ENCODE assay signal across 6 cellular contexts in the genomic region with DNA sequence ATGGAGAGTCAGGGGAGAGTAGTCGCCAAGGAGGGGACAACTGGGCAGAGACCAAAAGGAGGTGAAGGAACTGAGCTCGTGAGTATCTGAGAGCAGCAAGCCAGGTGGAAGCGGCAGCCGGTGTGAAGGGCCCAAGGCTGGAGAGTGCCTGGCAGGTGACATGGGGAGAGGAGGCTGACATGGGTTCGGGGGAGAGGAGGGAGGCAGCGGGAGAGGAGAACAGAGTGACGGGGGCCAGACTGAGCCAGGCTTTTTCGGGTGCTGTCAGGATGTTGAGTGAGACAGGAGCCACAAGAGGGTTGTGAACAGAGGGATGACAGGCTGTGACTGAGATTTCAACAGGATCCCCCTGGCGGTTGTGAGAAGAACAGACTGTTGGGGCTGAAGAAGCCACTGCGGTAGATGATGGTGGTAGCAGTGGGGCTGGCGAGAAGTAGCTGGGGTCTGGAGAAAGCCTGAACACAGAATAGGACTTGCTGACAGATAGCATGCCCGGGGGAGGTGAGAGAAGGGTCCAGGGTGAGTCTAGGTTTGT. TPM values are rescaled to one million over a fixed set of nuclear protein-coding genes. Genes with fewer than 3 reads are reported as not detected.
DNase-seq lines count a peak whose midpoint lies in the region; ATAC-seq, FAIRE-seq and TF ChIP-seq lines count a peak whose summit lies in the region.

No MANE protein-coding gene starts in this region.

- no peak for FAIRE-seq in endothelial cell of umbilical vein (lab: Jason Lieb, UNC)

- DNase-seq in A673 (ENCODE audit: low spot score): peak; percentile 71
- DNase-seq in KBM-7: peak; percentile 73
- no peak for DNase-seq in endothelial cell of umbilical vein (ENCODE audit: low read depth, low spot score)
- no peak for DNase-seq in NCI-H774 (lab: John Stamatoyannopoulos, UW)
- DNase-seq in COLO668 (lab: John Stamatoyannopoulos, UW; ENCODE audit: unreplicated experiment): no peak

- no peak for TF ChIP-seq POLR2A in endothelial cell of umbilical vein (IDR thresholded peaks at IDR 0.05; ENCODE audit: low read depth, low read length)

- H3K4me1 ChIP-seq in A673 (ENCODE audit: insufficient read depth, low read length, poor library complexity, severe bottlenecking): no peaks in the 10 kb centered on the region
- H3K4me1 ChIP-seq in endothelial cell of umbilical vein (ENCODE audit: control insufficient read depth, extremely low read depth, insufficient read depth, low read length): peaks cover 9% of the 10 kb centered on the region

- BruUV-seq in A673 (replicated peaks; lab: Mats Ljungman, UMichigan): no TSS peak
- BruUV-seq in endothelial cell of umbilical vein (replicated peaks; lab: Mats Ljungman, UMichigan): no TSS peak

- dilution Hi-C loops in endothelial cell of umbilical vein (cut with MboI; ENCODE audit: extremely low pct_ligation_motif_present, low sequenced_read_pairs): no loop called here

- H3K9ac ChIP-seq in endothelial cell of umbilical vein (replicated peaks; ENCODE audit: extremely low read depth, insufficient read depth, low read length): no peak overlapping the region

- no peaks in the 10 kb centered on the region for H3K9me1 ChIP-seq in endothelial cell of umbilical vein (replicated peaks; ENCODE audit: control insufficient read depth, extremely low read depth, insufficient read depth, low read length)

- CTCF ChIA-PET in A673 (lab: Charles Lee): interaction anchor here (0.6 to 1.6 kb wide), 5 partner anchors 36 to 147 kb away, joined by 3 to 5 read pairs (median 4); a partner anchor contains a TSS
- CTCF ChIA-PET in endothelial cell of umbilical vein (lab: Charles Lee): interaction anchor here (0.6 to 2.2 kb wide), 13 partner anchors 14 to 147 kb away, joined by 3 to 13 read pairs (median 6); no protein-coding TSS in a partner anchor

- no peaks in the 10 kb centered on the region for H4K20me1 ChIP-seq in endothelial cell of umbilical vein (replicated peaks; ENCODE audit: control insufficient read depth, extremely low read depth, insufficient read depth, low read length)

- H3K36me3 ChIP-seq in A673 (ENCODE audit: insufficient read depth, low read length, poor library complexity, severe bottlenecking) (peaks cover 17% of the 10 kb centered on the region), endothelial cell of umbilical vein (ENCODE audit: control insufficient read depth in 2 of 2, extremely low read depth in 1 of 2, insufficient read depth in 2 of 2, low read length in 2 of 2) (peaks cover 0 to 2% of the 10 kb centered on the region in 2 experiments)

- H2AFZ ChIP-seq in endothelial cell of umbilical vein (ENCODE audit: low read depth, low read length): no peak overlapping the region

- H3K4me2 ChIP-seq in endothelial cell of umbilical vein (ENCODE audit: insufficient read depth, low read length): no peak overlapping the region

- intact Hi-C loops in A673 (cut with micrococcal nuclease; ENCODE audit: unreplicated experiment) (loop anchor here (1.0 to 5.0 kb wide), 4 partner anchors 82 to 451 kb away; a partner anchor contains a TSS), endothelial cell of umbilical vein (cut with micrococcal nuclease) (loop anchor here (1.0 to 5.0 kb wide), 3 partner anchors 82 to 147 kb away; no protein-coding TSS in a partner anchor)

- H3K4me3 ChIP-seq in A673 (ENCODE audit: low read depth, low read length, poor library complexity, severe bottlenecking) (no peak overlapping the region), endothelial cell of umbilical vein (replicated peaks in 1 of 3; ENCODE audit: insufficient read depth in 1 of 3, low read depth in 1 of 3, low read length in 3 of 3) (no peak overlapping the region)

- POLR2A ChIA-PET in A673 (lab: Charles Lee; ENCODE audit: low non-redundant PET): interaction anchor here (0.5 kb wide), 1 partner anchor 332 kb away, joined by 5 read pairs; no protein-coding TSS in a partner anchor
- POLR2A ChIA-PET in endothelial cell of umbilical vein (lab: Charles Lee): no interaction called here

- H3K9me3 ChIP-seq in A673 (ENCODE audit: low read depth, low read length, poor library complexity, severe bottlenecking) (no peaks in the 10 kb centered on the region), endothelial cell of umbilical vein (replicated peaks; ENCODE audit: control insufficient read depth, insufficient read depth, low read length) (no peaks in the 10 kb centered on the region)

- ATAC-seq in GM19023 (IDR thresholded peaks at IDR 0.05; ENCODE audit: unreplicated experiment): no peak

- in situ Hi-C loops in KBM-7 (cut with MboI; ENCODE audit: low pct_unique_long_range_greater_than_20kb, low sequenced_read_pairs): loop anchor here (10.0 kb wide), 1 partner anchor 80 kb away; a partner anchor contains a TSS

- no peak overlapping the region for H3K27ac ChIP-seq in A673 (ENCODE audit: low read depth, low read length, poor library complexity, severe bottlenecking)
- no peak overlapping the region for H3K27ac ChIP-seq in endothelial cell of umbilical vein (ENCODE audit: insufficient read depth, low read depth, low read length)

- TF ChIP-seq CTCF in A673 (conservative IDR thresholded peaks at IDR 0.05; ENCODE audit: low read depth, low read length) (peak; percentile 58), endothelial cell of umbilical vein (IDR thresholded peaks at IDR 0.05; ENCODE audit: extremely low read depth in 1 of 2, insufficient read depth in 1 of 2, low read depth in 1 of 2, low read length in 2 of 2) (peak; percentile 21 to 42)

- peaks cover 10% of the 10 kb centered on the region for H3K79me2 ChIP-seq in endothelial cell of umbilical vein (ENCODE audit: control insufficient read depth, insufficient read depth, low read length)

- no peaks in the 10 kb centered on the region for H3K27me3 ChIP-seq in A673 (replicated peaks; ENCODE audit: insufficient read depth, low read depth, low read length, poor library complexity)
- H3K27me3 ChIP-seq in endothelial cell of umbilical vein (ENCODE audit: control insufficient read depth in 2 of 2, insufficient read depth in 2 of 2, low read length in 2 of 2): no peaks in the 10 kb centered on the region

TF ChIP-seq in endothelial cell of umbilical vein, 7 proteins besides CTCF, POLR2A, EP300 and RAD21:
- no peak for TF ChIP-seq POLR2AphosphoS5 (IDR thresholded peaks at IDR 0.05; ENCODE audit: insufficient read depth, low read depth, low read length)
- TF ChIP-seq FOS (IDR thresholded peaks at IDR 0.05; ENCODE audit: borderline replicate concordance, insufficient read depth, low read length): no peak
- TF ChIP-seq, protein P1, sequence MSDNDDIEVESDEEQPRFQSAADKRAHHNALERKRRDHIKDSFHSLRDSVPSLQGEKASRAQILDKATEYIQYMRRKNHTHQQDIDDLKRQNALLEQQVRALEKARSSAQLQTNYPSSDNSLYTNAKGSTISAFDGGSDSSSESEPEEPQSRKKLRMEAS (IDR thresholded peaks at IDR 0.05; ENCODE audit: insufficient read depth, insufficient read length): no peak
- no peak for TF ChIP-seq MYC (IDR thresholded peaks at IDR 0.05; ENCODE audit: low read depth, low read length)
- no peak for TF ChIP-seq GATA2 (IDR thresholded peaks at IDR 0.05; ENCODE audit: insufficient read depth, insufficient read length, low read depth, low read length)
- no peak for TF ChIP-seq EZH2 (IDR thresholded peaks at IDR 0.05; ENCODE audit: borderline replicate concordance, low read depth, low read length, severe bottlenecking)
- no peak for TF ChIP-seq JUN (IDR thresholded peaks at IDR 0.05; ENCODE audit: borderline replicate concordance, insufficient read depth, insufficient read length, low read depth)

RNA-seq across cellular contexts. Expression of a gene that starts 5.7 kb away (rescaled TPM):
- total RNA-seq in A673 (2021) (47.6 and 49.7 TPM in 2 replicates), endothelial cell of umbilical vein (27.5 and 28.7 TPM in 2 replicates)
- 18.3 and 21.0 TPM in 2 replicates for polyA plus RNA-seq in endothelial cell of umbilical vein
- 12.1 and 15.2 TPM in 2 replicates for polyA plus RNA-seq in endothelial cell of umbilical vein (2011; cell fraction: cytosol; rRNA removed)
- polyA plus RNA-seq in endothelial cell of umbilical vein (2011; cell fraction: nucleus; rRNA removed): 9.7 and 9.8 TPM in 2 replicates
- polyA plus RNA-seq in endothelial cell of umbilical vein (2012): 15.9 and 19.6 TPM in 2 replicates
- 11.5 and 16.5 TPM in 2 replicates for polyA minus RNA-seq in endothelial cell of umbilical vein
- 32.8 TPM for polyA minus RNA-seq in endothelial cell of umbilical vein (2011; cell fraction: cytosol; rRNA and poly(A)+ RNA removed)
- polyA minus RNA-seq in endothelial cell of umbilical vein (2011; cell fraction: nucleus; rRNA and poly(A)+ RNA removed): 7.5 and 9.6 TPM in 2 replicates

RNA-seq across cellular contexts. Expression of a gene that starts 14.4 kb away (rescaled TPM):
- total RNA-seq in A673 (2021): 88.1 and 110 TPM in 2 replicates
- total RNA-seq in endothelial cell of umbilical vein: 91.2 and 95.7 TPM in 2 replicates
- 153 and 164 TPM in 2 replicates for polyA plus RNA-seq in endothelial cell of umbilical vein
- polyA plus RNA-seq in endothelial cell of umbilical vein (2011; cell fraction: cytosol; rRNA removed): 87.8 and 115 TPM in 2 replicates
- 45.8 and 62.3 TPM in 2 replicates for polyA plus RNA-seq in endothelial cell of umbilical vein (2011; cell fraction: nucleus; rRNA removed)
- polyA plus RNA-seq in endothelial cell of umbilical vein (2012): 131 and 133 TPM in 2 replicates
- 32.0 and 35.6 TPM in 2 replicates for polyA minus RNA-seq in endothelial cell of umbilical vein
- polyA minus RNA-seq in endothelial cell of umbilical vein (2011; cell fraction: cytosol; rRNA and poly(A)+ RNA removed): 102 TPM
- 22.1 and 30.6 TPM in 2 replicates for polyA minus RNA-seq in endothelial cell of umbilical vein (2011; cell fraction: nucleus; rRNA and poly(A)+ RNA removed)

RNA-seq across cellular contexts. Expression of a gene that starts 14.9 kb away (rescaled TPM):
- total RNA-seq in A673 (2021) (1.9 and 2.3 TPM in 2 replicates), endothelial cell of umbilical vein (1.00 and 1.9 TPM in 2 replicates)
- 0.62 and 0.69 TPM in 2 replicates for polyA plus RNA-seq in endothelial cell of umbilical vein
- polyA plus RNA-seq in endothelial cell of umbilical vein (2011; cell fraction: cytosol; rRNA removed): 0.30 and 0.43 TPM in 2 replicates
- polyA plus RNA-seq in endothelial cell of umbilical vein (2011; cell fraction: nucleus; rRNA removed): 0.61 and 1.1 TPM in 2 replicates
- 1.5 and 5.0 TPM in 2 replicates for polyA plus RNA-seq in endothelial cell of umbilical vein (2012)
- polyA minus RNA-seq in endothelial cell of umbilical vein: 1.00 and 1.3 TPM in 2 replicates
- not detected for polyA minus RNA-seq in endothelial cell of umbilical vein (2011; cell fraction: cytosol; rRNA and poly(A)+ RNA removed)
- polyA minus RNA-seq in endothelial cell of umbilical vein (2011; cell fraction: nucleus; rRNA and poly(A)+ RNA removed): 0.43 and 0.72 TPM in 2 replicates

RNA-seq across cellular contexts. Expression of a gene that starts 25.0 kb away (rescaled TPM):
- total RNA-seq in A673 (2021): 8.1 and 9.2 TPM in 2 replicates
- not detected in 2 replicates for total RNA-seq in endothelial cell of umbilical vein
- polyA plus RNA-seq in endothelial cell of umbilical vein: not detected in 2 replicates
- 0.05 TPM in 1 of 2 replicates, not detected in the other for polyA plus RNA-seq in endothelial cell of umbilical vein (2011; cell fraction: cytosol; rRNA removed)
- not detected in 2 replicates for polyA plus RNA-seq in endothelial cell of umbilical vein (2011; cell fraction: nucleus; rRNA removed)
- 0.09 and 0.20 TPM in 2 replicates for polyA plus RNA-seq in endothelial cell of umbilical vein (2012)
- polyA minus RNA-seq in endothelial cell of umbilical vein: not detected in 2 replicates
- not detected for polyA minus RNA-seq in endothelial cell of umbilical vein (2011; cell fraction: cytosol; rRNA and poly(A)+ RNA removed)
- not detected in 2 replicates for polyA minus RNA-seq in endothelial cell of umbilical vein (2011; cell fraction: nucleus; rRNA and poly(A)+ RNA removed)

Comparison
In these comparisons a context has a peak if more than half of its experiments do, and no peak if none do; other contexts are left out.
1. DNase-seq: peak in A673 (single experiment) and KBM-7 (single experiment); none in endothelial cell of umbilical vein (single experiment), NCI-H774 (single experiment) and COLO668 (single experiment).